ENCODE assay signal across 9 cellular contexts in genomic region chr19:43525836-43526771, GRCh38. TPM values are rescaled to one million over a fixed set of nuclear protein-coding genes. Genes with fewer than 3 reads are reported as not detected.
DNase-seq lines count a peak whose midpoint lies in the region; ATAC-seq and TF ChIP-seq lines count a peak whose summit lies in the region.
"Had no signal": no experiment of that assay in that cellular context is flagged by ENCODE, and none has a peak within 500 bp of the region (broad histone marks: within the 10 kb centered on the region; RNA-seq: fewer than 3 reads in every experiment).

No MANE protein-coding gene starts in this region.

- peaks cover 12% of the 10 kb centered on the region; the same call in 1 of the 2 replicates for H3K4me1 ChIP-seq in PC-3 (ENCODE audit: insufficient read depth, low read length)
- H3K4me1 ChIP-seq in lung (ENCODE audit: control insufficient read depth in 2 of 2, insufficient read depth in 2 of 2, low read length in 2 of 2), result peaks cover 0 to 12% of the 10 kb centered on the region in 2 donors

- H4K20me1 ChIP-seq in PC-3 (ENCODE audit: low read length), result no peaks in the 10 kb centered on the region

- TF ChIP-seq CTCF in PC-3 (conservative IDR thresholded peaks at IDR 0.05; ENCODE audit: low read depth, low read length) (no peak), choroid plexus epithelial cell (conservative IDR thresholded peaks at IDR 0.05; ENCODE audit: low read depth, low read length) (no peak), lung (IDR thresholded peaks at IDR 0.05; ENCODE audit: control extremely low read depth, extremely low read depth) (no peak)

- peak overlapping the region; percentile 71 for H3K9ac ChIP-seq in PC-3 (ENCODE audit: low read length)

- 1 to 2% methylated on average over 26 of the region's 26 CpGs for WGBS in lung, 2 donors

- H2AFZ ChIP-seq in PC-3 (ENCODE audit: low read length), result peak overlapping the region; percentile 89; the same call in 1 of the 2 replicates

- POLR2A ChIA-PET in PC-3 (lab: Charles Lee; ENCODE audit: unreplicated experiment), result no interaction called here

- H3F3A ChIP-seq in PC-3 (ENCODE audit: low read length, unreplicated experiment), result no peaks in the 10 kb centered on the region

- DNase-seq in ELR (ENCODE audit: low read depth), result peak; percentile 50
- DNase-seq in PC-3, result peak; percentile 18
- no peak for DNase-seq in choroid plexus epithelial cell (ENCODE audit: low read depth)
- DNase-seq in lung (ENCODE audit: low spot score), result no peak
- peak in 19 of 49 donors; percentile 5 to 41 (median 18) for DNase-seq in substantia nigra (lab: John Stamatoyannopoulos, UW)
- no peak for DNase-seq in putamen (ENCODE audit: low spot score)
- no peak for DNase-seq in cortex of kidney (lab: John Stamatoyannopoulos, UW)
- DNase-seq in SHP77 treated with DMSO at 0.1 percent for 48 hours (lab: John Stamatoyannopoulos, UW), result no peak

- intact Hi-C loops in PC-3 (cut with micrococcal nuclease), result no loop called here

- peak overlapping the region; percentile 18; the same call in 1 of the 2 replicates for H3K27ac ChIP-seq in PC-3 (ENCODE audit: low read length)
- peak overlapping the region; percentile 61 to 80 for H3K27ac ChIP-seq in lung (ENCODE audit: low read depth in 1 of 2, low read length in 1 of 2)
- H3K27ac ChIP-seq in substantia nigra (ENCODE audit: low read depth, low read length, poor library complexity, severe bottlenecking), result peak overlapping the region; percentile 79

- no peaks in the 10 kb centered on the region for H3K9me2 ChIP-seq in PC-3 (replicated peaks; ENCODE audit: low read length)

- CTCF ChIA-PET in PC-3 (lab: Charles Lee), result no interaction called here

- H3K27me3 ChIP-seq in PC-3 (ENCODE audit: low read length) (no peaks in the 10 kb centered on the region), lung (ENCODE audit: control insufficient read depth, insufficient read depth) (no peaks in the 10 kb centered on the region)

- H3K36me3 ChIP-seq in PC-3 (ENCODE audit: low read depth, low read length), result no peaks in the 10 kb centered on the region
- no peaks in the 10 kb centered on the region for H3K36me3 ChIP-seq in lung (ENCODE audit: control insufficient read depth in 2 of 2, insufficient read depth in 2 of 2, low read length in 2 of 2)

- peak overlapping the region; percentile 88 for H3K4me2 ChIP-seq in PC-3 (ENCODE audit: low read length)

- H3K9me3 ChIP-seq in PC-3 (ENCODE audit: low read length) (no peaks in the 10 kb centered on the region), lung (ENCODE audit: control insufficient read depth in 2 of 2, insufficient read depth in 1 of 2, low read length in 1 of 2) (no peaks in the 10 kb centered on the region)

- H3K79me2 ChIP-seq in PC-3 (ENCODE audit: low read length), result peaks cover 29% of the 10 kb centered on the region

- ATAC-seq in PC-3 (peak; percentile 36), lung (ENCODE audit: insufficient read depth, low FRiP score) (peak; percentile 15)

- peak overlapping the region; percentile 98 for H3K4me3 ChIP-seq in PC-3 (ENCODE audit: low read length)
- peak overlapping the region; percentile 94 for H3K4me3 ChIP-seq in choroid plexus epithelial cell (ENCODE audit: low read depth, low read length)
- H3K4me3 ChIP-seq in lung, result peak overlapping the region; percentile 46

- TSS peak; percentile 50 for BruUV-seq in PC-3 (replicated peaks; lab: Mats Ljungman, UMichigan)

RNA-seq across cellular contexts. Expression of gene ETHE1, which starts 0.9 kb away (rescaled TPM):
- 34.2 and 44.9 TPM in 2 replicates for total RNA-seq in PC-3 (2014; rRNA removed)
- total RNA-seq in lung, result 10 to 100 TPM; 15.0 to 49.3 TPM
- polyA plus RNA-seq in lung, result 10 to 100 TPM; 25.7 to 76.9 TPM

RNA-seq across cellular contexts. Expression of gene ZNF575, which starts 6.9 kb away (rescaled TPM):
- total RNA-seq in PC-3 (2014; rRNA removed), result 0.98 TPM in 1 of 2 replicates, not detected in the other
- total RNA-seq in lung, result 1 to 10 TPM in 1 of 2 donors, under 1 TPM in 1; 0.65 to 2.3 TPM
- under 1 TPM; 0.48 to 0.65 TPM for polyA plus RNA-seq in lung
- total RNA-seq: RPMI7951 had no signal

RNA-seq across cellular contexts. Expression of gene PHLDB3, which starts 21.6 kb away (rescaled TPM):
- total RNA-seq in PC-3 (2014; rRNA removed), result 29.0 and 36.0 TPM in 2 replicates
- total RNA-seq in lung, result 10 to 100 TPM in 1 of 2 donors, 1 to 10 TPM in 1; 9.8 to 23.4 TPM
- polyA plus RNA-seq in lung, result 1 to 10 TPM; 5.8 to 6.0 TPM

RNA-seq across cellular contexts. Expression of gene XRCC1, which starts 49.2 kb away (rescaled TPM):
- 23.4 and 43.1 TPM in 2 replicates for total RNA-seq in PC-3 (2014; rRNA removed)
- total RNA-seq in lung, result 10 to 100 TPM; 26.5 to 32.2 TPM
- polyA plus RNA-seq in lung, result 10 to 100 TPM; 15.4 to 22.4 TPM

RNA-seq across cellular contexts. Expression of gene PINLYP, which starts 49.5 kb away (rescaled TPM):
- 0.18 TPM in 1 of 2 replicates, not detected in the other for total RNA-seq in PC-3 (2014; rRNA removed)
- 1 to 10 TPM; 6.1 to 8.9 TPM for total RNA-seq in lung
- polyA plus RNA-seq in lung, result 10 to 100 TPM in 1 of 2 donors, 1 to 10 TPM in 1; 7.9 to 14.2 TPM

Comparison
In these comparisons a context has a peak if more than half of its experiments do, and no peak if none do; other contexts are left out.
1. DNase-seq: peak in ELR (single experiment) and PC-3 (single experiment); none in choroid plexus epithelial cell (single experiment), lung (single experiment), putamen (single experiment), cortex of kidney (single experiment) and SHP77 treated with DMSO at 0.1 percent for 48 hours (single experiment).
2. H3K27ac ChIP-seq: peak in every context shown above with its lines; median percentile 79 in substantia nigra; 70 in lung; 18 in PC-3.
3. H3K4me3 ChIP-seq: peak in every context shown above with its lines; median percentile 98 in PC-3; 94 in choroid plexus epithelial cell; 46 in lung.